8 cellular contexts compared by ENCODE assay signal in the genomic region with DNA sequence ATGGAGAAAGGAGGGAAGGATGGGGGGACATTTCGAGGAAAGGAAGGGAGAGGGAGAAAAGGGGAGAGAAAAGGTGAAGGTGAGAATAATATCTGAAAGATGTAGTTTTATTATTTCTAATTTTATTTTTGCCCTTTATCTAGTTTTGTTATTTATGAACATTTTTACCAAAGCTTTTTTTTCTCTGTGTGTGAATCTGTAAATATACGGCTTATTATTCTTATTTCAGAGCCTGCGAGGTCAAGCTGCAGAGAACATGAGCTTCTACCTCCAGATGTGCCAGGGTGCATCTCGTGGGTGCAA. TPM values are rescaled to one million over a fixed set of nuclear protein-coding genes. Genes with fewer than 3 reads are reported as not detected.
A peak's percentile ranks its signal among the peaks of the same experiment; 100 is the strongest.
DNase-seq lines count a peak whose midpoint lies in the region; TF ChIP-seq lines count a peak whose summit lies in the region.

No MANE protein-coding gene starts in this region.

- H3K4me1 Mint-ChIP-seq in Caco-2 (ENCODE audit: low read depth, unreplicated experiment), result peaks cover 7% of the 10 kb centered on the region

- H3K36me3 ChIP-seq in Caco-2 (ENCODE audit: control insufficient read depth, insufficient read depth, low read length), result no peaks in the 10 kb centered on the region
- no peaks in the 10 kb centered on the region for H3K36me3 ChIP-seq in trophoblast cell (ENCODE audit: control insufficient read depth in 1 of 2, insufficient read depth in 2 of 2, low read length in 2 of 2)

- no peak overlapping the region for H3K18ac ChIP-seq in trophoblast cell (ENCODE audit: low read length)

- no peaks in the 10 kb centered on the region for H3K27me3 ChIP-seq in Caco-2 (replicated peaks; ENCODE audit: control insufficient read depth, insufficient read depth, low read length)
- peaks cover 20% of the 10 kb centered on the region for H3K27me3 ChIP-seq in trophoblast cell (ENCODE audit: insufficient read depth, low read length)

- H3K4me1 ChIP-seq in Caco-2 (no peaks in the 10 kb centered on the region), trophoblast cell (ENCODE audit: control insufficient read depth in 1 of 2, insufficient read depth in 2 of 2, low read length in 2 of 2) (peaks cover 0 to 6% of the 10 kb centered on the region in 2 experiments)

- H3K79me2 ChIP-seq in trophoblast cell (ENCODE audit: control insufficient read depth, insufficient read depth, low read length, poor library complexity), result no peaks in the 10 kb centered on the region

- no peak overlapping the region for H3K9ac ChIP-seq in trophoblast cell (ENCODE audit: low read length)

- peak overlapping the region; percentile 79 for H3K4me2 ChIP-seq in trophoblast cell (ENCODE audit: low read length)

- no peak overlapping the region for H2AFZ ChIP-seq in trophoblast cell (ENCODE audit: insufficient read depth, low read length, poor library complexity)

- no peak overlapping the region for H3K23ac ChIP-seq in trophoblast cell (ENCODE audit: low read length)

- TF ChIP-seq CTCF in Caco-2 (IDR thresholded peaks at IDR 0.05; ENCODE audit: insufficient read depth in 1 of 2, low read depth in 1 of 2, low read length in 1 of 2, severe bottlenecking in 1 of 2, unreplicated experiment in 1 of 2) (no peak), WI38 (IDR thresholded peaks at IDR 0.05; ENCODE audit: low read depth, low read length) (no peak), fibroblast of the aortic adventitia (IDR thresholded peaks at IDR 0.05; ENCODE audit: insufficient read depth, low read length) (no peak)

- H4K12ac ChIP-seq in trophoblast cell (ENCODE audit: low read depth, low read length), result no peak overlapping the region

- no TSS peak for BruUV-seq in Caco-2 (replicated peaks; lab: Mats Ljungman, UMichigan)

- H3K27ac Mint-ChIP-seq in Caco-2 (ENCODE audit: unreplicated experiment), result peak overlapping the region; percentile 78

- no peak overlapping the region for H4K91ac ChIP-seq in trophoblast cell (ENCODE audit: low read depth, low read length)

- no CpG with 5 or more reads among the region's 4 CpGs for WGBS in trophoblast cell (ENCODE audit: extremely low coverage, insufficient coverage, insufficient read length)

- H2BK5ac ChIP-seq in trophoblast cell (ENCODE audit: low read depth, low read length, poor library complexity), result no peak overlapping the region

- intact Hi-C loops in Caco-2 (cut with micrococcal nuclease; ENCODE audit: unreplicated experiment), result loop anchor here (5.0 kb wide), 1 partner anchor 90 kb away; no protein-coding TSS in a partner anchor
- intact Hi-C loops in posterior vena cava (cut with DNase I), result no loop called here

- peaks cover 10% of the 10 kb centered on the region for H3K27me3 Mint-ChIP-seq in Caco-2 (ENCODE audit: insufficient read depth, unreplicated experiment)

- DNase-seq in Caco-2 (no peak), fibroblast of the aortic adventitia (ENCODE audit: low read depth) (no peak), trophoblast cell (no peak), NCI-H1092 (lab: John Stamatoyannopoulos, UW) (no peak), posterior vena cava (ENCODE audit: low spot score) (no peak)
- DNase-seq in stimulated activated naive CD4-positive, alpha-beta T cell treated with Interleukin-2 at 50 U/mL for 16 hours (lab: John Stamatoyannopoulos, UW), result no peak
- DNase-seq in NK-92 treated with Interleukin-12 subunit alpha and Interleukin-12 subunit beta, amount 100 ng/mL, for 24 hours (lab: John Stamatoyannopoulos, UW), result no peak

- peak overlapping the region; percentile 57 for H3K4me3 ChIP-seq in Caco-2 (ENCODE audit: low read depth, low read length)
- peak overlapping the region; percentile 68 for H3K4me3 ChIP-seq in WI38 (ENCODE audit: low read depth, low read length)
- peak overlapping the region; percentile 68 for H3K4me3 ChIP-seq in fibroblast of the aortic adventitia (ENCODE audit: low read depth, low read length)
- no peak overlapping the region for H3K4me3 ChIP-seq in trophoblast cell (ENCODE audit: low read depth, low read length)

- H2BK120ac ChIP-seq in trophoblast cell (ENCODE audit: insufficient read depth, low read length, poor library complexity), result no peak overlapping the region

- no peak overlapping the region for H3K14ac ChIP-seq in trophoblast cell (ENCODE audit: low read length)

- no peaks in the 10 kb centered on the region for H3K79me1 ChIP-seq in trophoblast cell (ENCODE audit: low read length)

- no peaks in the 10 kb centered on the region for H3K9me3 Mint-ChIP-seq in Caco-2 (ENCODE audit: unreplicated experiment)

- H2BK12ac ChIP-seq in trophoblast cell (ENCODE audit: low read length), result no peak overlapping the region

- H3K4me3 Mint-ChIP-seq in Caco-2 (ENCODE audit: unreplicated experiment), result peak overlapping the region; percentile 88

- H4K8ac ChIP-seq in trophoblast cell (ENCODE audit: low read depth, low read length), result no peak overlapping the region

- POLR2A ChIA-PET in Caco-2 (lab: Charles Lee), result interaction anchor here (0.7 kb wide), 1 partner anchor 342 kb away, joined by 3 read pairs; no protein-coding TSS in a partner anchor

- no peak overlapping the region for H2AK5ac ChIP-seq in trophoblast cell (ENCODE audit: low read length)

- H3K4ac ChIP-seq in trophoblast cell (ENCODE audit: low read depth, low read length), result no peak overlapping the region

- no peaks in the 10 kb centered on the region for H3K9me3 ChIP-seq in Caco-2
- peaks cover 3% of the 10 kb centered on the region for H3K9me3 ChIP-seq in trophoblast cell (ENCODE audit: insufficient read depth, low read depth, low read length)

- H3K36me3 Mint-ChIP-seq in Caco-2 (ENCODE audit: insufficient read depth, unreplicated experiment), result peaks cover 7% of the 10 kb centered on the region

- no peak overlapping the region for H3K27ac ChIP-seq in trophoblast cell (ENCODE audit: low read depth, low read length)

- CTCF ChIA-PET in Caco-2 (lab: Charles Lee), result no interaction called here

RNA-seq across cellular contexts. Expression of gene HLA-A, which starts 35.0 kb away (rescaled TPM):
- total RNA-seq in Caco-2 (2022), result 192 and 198 TPM in 2 replicates
- total RNA-seq in fibroblast of the aortic adventitia (ENCODE audit: low replicate concordance), result 184 and 391 TPM in 2 replicates
- polyA plus RNA-seq in trophoblast cell (2013), result 12.3 and 12.5 TPM in 2 replicates
- 100 to 1,000 TPM; 375 to 444 TPM for total RNA-seq in posterior vena cava
